Comparison of ENCODE assay signal across 15 cellular contexts in genomic region chr19:53540091-53540490, GRCh38.
"Had no signal": no experiment of that assay in that cellular context is flagged by ENCODE, and none has a peak within 500 bp of the region (broad histone marks: within the 10 kb centered on the region; RNA-seq: fewer than 3 reads in every experiment).

No MANE protein-coding gene starts in this region.

- DNase-seq: activated CD4-positive, alpha-beta T cell treated with anti-CD3 and anti-CD28 coated beads, Interleukin-2, amount 50 U/mL, for 1 hour; activated CD4-positive, CD25-positive, alpha-beta regulatory T cell; activated gamma-delta T cell; activated T-cell treated with anti-CD3 and anti-CD28 coated beads, Interleukin-2, amount 50 U/mL, for 1 hour; brain microvascular endothelial cell; effector CD8-positive, alpha-beta T cell; foreskin melanocyte; kidney glomerular epithelial cell; left ventricle myocardium superior; mesenchymal stem cell; pancreas; tibial artery had no signal

- FAIRE-seq: pancreas had no signal

- H3K4me1 Mint-ChIP-seq: neural progenitor cell had no signal

- H3K27ac Mint-ChIP-seq: neural progenitor cell; stimulated activated effector memory CD8-positive, alpha-beta T cell treated with anti-CD3 and anti-CD28 coated beads, Interleukin-12 subunit alpha, Interleukin-12 subunit beta, amount 100 ng/mL, for 72 hours had no signal

- ATAC-seq: activated naive CD4-positive, alpha-beta T cell treated with anti-CD3 and anti-CD28 coated beads, Interleukin-2, amount 50 U/mL, for 72 hours; left ventricle myocardium superior; pancreas; stimulated activated effector memory CD8-positive, alpha-beta T cell treated with anti-CD3 and anti-CD28 coated beads, Interleukin-12 subunit alpha, Interleukin-12 subunit beta, amount 100 ng/mL, for 72 hours had no signal

- H3K9me3 Mint-ChIP-seq: activated naive CD4-positive, alpha-beta T cell treated with anti-CD3 and anti-CD28 coated beads, Interleukin-2, amount 50 U/mL, for 72 hours; neural progenitor cell had no signal

- H3K27ac ChIP-seq: brain microvascular endothelial cell, neural progenitor cell, pancreas had no signal

- H3K4me3 Mint-ChIP-seq: stimulated activated effector memory CD8-positive, alpha-beta T cell treated with anti-CD3 and anti-CD28 coated beads, Interleukin-12 subunit alpha, Interleukin-12 subunit beta, amount 100 ng/mL, for 72 hours had no signal
